19 cellular contexts compared by ENCODE assay signal in the genomic region with DNA sequence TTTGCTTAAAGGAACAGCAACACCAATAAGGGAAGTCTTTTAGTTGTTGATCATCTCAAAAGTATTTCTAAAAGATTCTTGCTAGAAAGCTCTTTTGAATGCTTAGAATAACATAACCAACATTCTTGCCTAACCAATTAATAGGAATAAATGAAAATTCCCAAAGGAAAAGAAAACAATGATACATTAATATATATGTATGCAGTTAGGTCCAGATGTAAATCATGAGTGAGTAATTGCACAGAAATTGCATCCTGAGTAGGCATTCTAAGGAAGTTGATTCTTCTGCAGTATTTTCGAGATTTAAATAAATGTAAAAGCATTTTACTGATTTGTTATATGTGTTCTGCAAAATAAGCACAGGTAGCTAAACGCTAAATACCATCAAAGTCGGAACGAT. TPM values are rescaled to one million over a fixed set of nuclear protein-coding genes. Genes with fewer than 3 reads are reported as not detected.
DNase-seq lines count a peak whose midpoint lies in the region; ATAC-seq, FAIRE-seq and TF ChIP-seq lines count a peak whose summit lies in the region.
"Had no signal": no experiment of that assay in that cellular context is flagged by ENCODE, and none has a peak within 500 bp of the region (broad histone marks: within the 10 kb centered on the region; RNA-seq: fewer than 3 reads in every experiment).

No MANE protein-coding gene starts in this region.

- H2BK120ac ChIP-seq in IMR-90 (ENCODE audit: low read depth, low read length) = no peak overlapping the region

- H3K36me3 ChIP-seq in IMR-90 (ENCODE audit: control insufficient read depth, insufficient read depth, low read length) = no peaks in the 10 kb centered on the region
- H3K36me3 ChIP-seq in osteoblast (ENCODE audit: insufficient read depth, low read length) = no peaks in the 10 kb centered on the region
- no peaks in the 10 kb centered on the region for H3K36me3 ChIP-seq in Caco-2 (ENCODE audit: control insufficient read depth, insufficient read depth, low read length)

- TF ChIP-seq CTCF in IMR-90 (conservative IDR thresholded peaks at IDR 0.05; ENCODE audit: low read depth, low read length) (no peak), astrocyte of the spinal cord (IDR thresholded peaks at IDR 0.05; ENCODE audit: low read depth, low read length) (no peak), osteoblast (IDR thresholded peaks at IDR 0.05; ENCODE audit: extremely low read depth, low read depth, low read length) (no peak), Caco-2 (IDR thresholded peaks at IDR 0.05; ENCODE audit: insufficient read depth in 1 of 2, low read depth in 1 of 2, low read length in 1 of 2, severe bottlenecking in 1 of 2, unreplicated experiment in 1 of 2) (no peak)

- DNase-seq in EH (ENCODE audit: low read depth) (peak; percentile 85), IMR-90 (peak; percentile 67), astrocyte of the spinal cord (ENCODE audit: low read depth, low spot score) (peak; percentile 9), osteoblast (ENCODE audit: insufficient read length, low spot score, missing footprints) (no peak), Caco-2 (no peak), frontal cortex (ENCODE audit: low spot score in 2 of 2) (no peak)
- no peak for DNase-seq in central memory CD4-positive, alpha-beta T cell
- DNase-seq: ACHN; CD8-positive, alpha-beta T cell; DMS79; GDM1; GOT3; NCI-H1092 treated with DMSO at 0.1 percent for 48 hours; NCI-H2081 treated with DMSO at 0.1 percent for 48 hours; NCI-H510A; NCI-H774 had no signal

- ATAC-seq in IMR-90 (ENCODE audit: low read depth) = peak; percentile 53; the same call in 1 of the 2 replicates
- no peak for ATAC-seq in HG03521 (IDR thresholded peaks at IDR 0.05; ENCODE audit: unreplicated experiment)
- ATAC-seq: CD8-positive, alpha-beta T cell had no signal

- H3K4me1 ChIP-seq in IMR-90 (ENCODE audit: control insufficient read depth, insufficient read depth, low read length) (peaks cover 3% of the 10 kb centered on the region), osteoblast (ENCODE audit: insufficient read depth, low read length) (peaks cover 13% of the 10 kb centered on the region), Caco-2 (no peaks in the 10 kb centered on the region)

- no peak overlapping the region for H4K8ac ChIP-seq in IMR-90 (ENCODE audit: low read depth in 2 of 2, low read length in 2 of 2)

- H3K27ac ChIP-seq in IMR-90 (ENCODE audit: insufficient read depth, low read length) (no peak overlapping the region), osteoblast (ENCODE audit: low read depth, low read length) (no peak overlapping the region)

- H4K20me1 ChIP-seq in IMR-90 (ENCODE audit: insufficient read depth, low read length) = no peaks in the 10 kb centered on the region
- H4K20me1 ChIP-seq in osteoblast (ENCODE audit: insufficient read depth, low read length) = peaks cover 11% of the 10 kb centered on the region

- in situ Hi-C loops in IMR-90 (cut with MboI; ENCODE audit: low sequenced_read_pairs) = no loop called here
- in situ Hi-C loops in astrocyte of the spinal cord (cut with HindIII; ENCODE audit: low sequenced_read_pairs) = no loop called here

- no peak overlapping the region for H3K18ac ChIP-seq in IMR-90 (ENCODE audit: low read depth, low read length)

- no peak overlapping the region for H2BK15ac ChIP-seq in IMR-90 (ENCODE audit: low read depth, low read length)

- H3K27me3 ChIP-seq in IMR-90 (ENCODE audit: control insufficient read depth, insufficient read depth, low read length) = no peaks in the 10 kb centered on the region
- H3K27me3 ChIP-seq in osteoblast (ENCODE audit: insufficient read depth, low read length) = no peaks in the 10 kb centered on the region
- H3K27me3 ChIP-seq in Caco-2 (replicated peaks; ENCODE audit: control insufficient read depth, insufficient read depth, low read length) = no peaks in the 10 kb centered on the region

- H3K23ac ChIP-seq in IMR-90 (ENCODE audit: low read depth, low read length) = no peak overlapping the region

- no peaks in the 10 kb centered on the region for H3K9me3 ChIP-seq in IMR-90 (ENCODE audit: control insufficient read depth, insufficient read depth, low read length)
- no peaks in the 10 kb centered on the region for H3K9me3 ChIP-seq in osteoblast (ENCODE audit: low read depth, low read length)
- H3K9me3 ChIP-seq in Caco-2 = no peaks in the 10 kb centered on the region

- no peak overlapping the region for H3K56ac ChIP-seq in IMR-90 (ENCODE audit: extremely low read depth, insufficient read depth, low read length)

- H2AK5ac ChIP-seq in IMR-90 (ENCODE audit: low read depth, low read length) = no peak overlapping the region

- no peak overlapping the region for H2AFZ ChIP-seq in IMR-90 (replicated peaks; ENCODE audit: low read length, poor library complexity)
- no peak overlapping the region for H2AFZ ChIP-seq in osteoblast (ENCODE audit: low read length)

- H3K4me1 Mint-ChIP-seq in Caco-2 (ENCODE audit: low read depth, unreplicated experiment) = no peaks in the 10 kb centered on the region

- peak overlapping the region; percentile 49 for H3K4me2 ChIP-seq in IMR-90 (ENCODE audit: low read depth, low read length)
- H3K4me2 ChIP-seq in osteoblast (ENCODE audit: insufficient read depth, low read length) = peak overlapping the region; percentile 16

- H4K91ac ChIP-seq in IMR-90 (ENCODE audit: insufficient read depth, low read depth, low read length) = no peak overlapping the region

- H3K79me2 ChIP-seq in osteoblast (ENCODE audit: insufficient read depth, low read length) = peaks cover 33% of the 10 kb centered on the region

- dilution Hi-C loops in IMR-90 (cut with HindIII; ENCODE audit: low sequenced_read_pairs, unreplicated experiment) = no loop called here

- CTCF ChIA-PET in IMR-90 (lab: Yijun Ruan, JAX) (no interaction called here), Caco-2 (lab: Charles Lee) (no interaction called here)

- H3K27me3 Mint-ChIP-seq in Caco-2 (ENCODE audit: insufficient read depth, unreplicated experiment) = no peaks in the 10 kb centered on the region

- no peak overlapping the region for H4K5ac ChIP-seq in IMR-90 (ENCODE audit: low read depth, low read length)

- POLR2A ChIA-PET in IMR-90 (lab: Charles Lee; ENCODE audit: unreplicated experiment) (no interaction called here), Caco-2 (lab: Charles Lee) (no interaction called here)

- BruUV-seq in IMR-90 (replicated peaks; lab: Mats Ljungman, UMichigan) (no TSS peak), Caco-2 (replicated peaks; lab: Mats Ljungman, UMichigan) (no TSS peak)

- no peaks in the 10 kb centered on the region for H3K36me3 Mint-ChIP-seq in Caco-2 (ENCODE audit: insufficient read depth, unreplicated experiment)

- no peak overlapping the region for H2BK5ac ChIP-seq in IMR-90 (ENCODE audit: low read depth, low read length, poor library complexity, severe bottlenecking)

- H3K14ac ChIP-seq in IMR-90 (replicated peaks; ENCODE audit: low read depth, low read length) = no peak overlapping the region

- H3K9me1 ChIP-seq in IMR-90 (ENCODE audit: insufficient read depth, low read length) = peaks cover 6% of the 10 kb centered on the region

- no peak overlapping the region for H3K4me3 Mint-ChIP-seq in Caco-2 (ENCODE audit: unreplicated experiment)
- H3K4me3 Mint-ChIP-seq: CD8-positive, alpha-beta T cell had no signal

- H3K27ac Mint-ChIP-seq in Caco-2 (ENCODE audit: unreplicated experiment) = no peak overlapping the region

- no CpG with 5 or more reads among the region's 4 CpGs for WGBS in IMR-90 (ENCODE audit: extremely low coverage in 2 of 2, insufficient read length in 1 of 2), 2 experiments

- H2BK20ac ChIP-seq in IMR-90 (ENCODE audit: low read depth, low read length) = no peak overlapping the region

- peaks cover 40 to 49% of the 10 kb centered on the region in 2 experiments for H3K79me1 ChIP-seq in IMR-90 (ENCODE audit: low read depth in 1 of 2, low read length in 2 of 2)

- no peak for TF ChIP-seq POLR2A in IMR-90 (IDR thresholded peaks at IDR 0.05; ENCODE audit: low read depth, low read length)

- H3K4me3 ChIP-seq in IMR-90 (ENCODE audit: insufficient read depth, low read depth, low read length) (no peak overlapping the region), astrocyte of the spinal cord (ENCODE audit: low read depth, low read length) (no peak overlapping the region), osteoblast (ENCODE audit: insufficient read depth, low read length) (no peak overlapping the region), Caco-2 (ENCODE audit: low read depth, low read length) (no peak overlapping the region)

- no peak overlapping the region; the same call in 1 of the 2 replicates for H3K4ac ChIP-seq in IMR-90 (ENCODE audit: low read depth, low read length)

- no peak overlapping the region for H3K9ac ChIP-seq in IMR-90 (ENCODE audit: low read depth, low read length)

- no peak for FAIRE-seq in frontal cortex (lab: Jason Lieb, UNC)
- FAIRE-seq: D721Med, GM18507 had no signal

- no peak for TF ChIP-seq RAD21 in IMR-90 (IDR thresholded peaks at IDR 0.05; ENCODE audit: low read length)

- no peak overlapping the region for H2AK9ac ChIP-seq in IMR-90 (replicated peaks; ENCODE audit: low read depth, low read length, poor library complexity)

- no peaks in the 10 kb centered on the region for H3K9me3 Mint-ChIP-seq in Caco-2 (ENCODE audit: unreplicated experiment)
- H3K9me3 Mint-ChIP-seq: CD8-positive, alpha-beta T cell had no signal

- intact Hi-C loops in IMR-90 (cut with micrococcal nuclease) (no loop called here), Caco-2 (cut with micrococcal nuclease; ENCODE audit: unreplicated experiment) (no loop called here)

TF ChIP-seq in IMR-90, 13 proteins besides CTCF, POLR2A, EP300 and RAD21 (continues in another document):
- TF ChIP-seq RFX5 (IDR thresholded peaks at IDR 0.05; ENCODE audit: low read depth, low read length) (no peak), MAFK (IDR thresholded peaks at IDR 0.05; ENCODE audit: low read depth, low read length) (peak; percentile 59), CEBPB (IDR thresholded peaks at IDR 0.05; ENCODE audit: low read depth, low read length) (0 out of 2 replicates have a peak, but pooled peaks have one; percentile 20), RCOR1 (IDR thresholded peaks at IDR 0.05; ENCODE audit: insufficient replicate concordance, low read length) (no peak)
- TF ChIP-seq, protein P1, sequence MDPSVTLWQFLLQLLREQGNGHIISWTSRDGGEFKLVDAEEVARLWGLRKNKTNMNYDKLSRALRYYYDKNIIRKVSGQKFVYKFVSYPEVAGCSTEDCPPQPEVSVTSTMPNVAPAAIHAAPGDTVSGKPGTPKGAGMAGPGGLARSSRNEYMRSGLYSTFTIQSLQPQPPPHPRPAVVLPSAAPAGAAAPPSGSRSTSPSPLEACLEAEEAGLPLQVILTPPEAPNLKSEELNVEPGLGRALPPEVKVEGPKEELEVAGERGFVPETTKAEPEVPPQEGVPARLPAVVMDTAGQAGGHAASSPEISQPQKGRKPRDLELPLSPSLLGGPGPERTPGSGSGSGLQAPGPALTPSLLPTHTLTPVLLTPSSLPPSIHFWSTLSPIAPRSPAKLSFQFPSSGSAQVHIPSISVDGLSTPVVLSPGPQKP (IDR thresholded peaks at IDR 0.05; ENCODE audit: borderline replicate concordance, low read depth, low read length) = no peak

RNA-seq across cellular contexts. Expression of a gene that starts 22.1 kb away (rescaled TPM):
- total RNA-seq in IMR-90 (2012; rRNA removed) (10.3 and 16.1 TPM in 2 replicates), osteoblast (14.1 and 14.8 TPM in 2 replicates), Caco-2 (2022) (13.5 and 14.0 TPM in 2 replicates), frontal cortex (11.8 TPM)
- polyA plus RNA-seq in IMR-90 (2012; rRNA removed) = 12.2 and 15.4 TPM in 2 replicates
- polyA plus RNA-seq in IMR-90 (2012; cell fraction: cytosol; rRNA removed) = 5.2 and 8.6 TPM in 2 replicates
- 8.2 and 8.5 TPM in 2 replicates for polyA plus RNA-seq in IMR-90 (2012; cell fraction: nucleus; rRNA removed; ENCODE audit: low replicate concordance)

Comparison
In these comparisons a context has a peak if more than half of its experiments do, and no peak if none do; other contexts are left out.
1. DNase-seq: peak in EH (single experiment), IMR-90 (single experiment) and astrocyte of the spinal cord (single experiment); none in osteoblast (single experiment), central memory CD4-positive, alpha-beta T cell (single experiment), Caco-2 (0 of 2) and frontal cortex (0 of 2).